ENCODE assay signal across 19 cellular contexts in genomic region chr3:55617385-55617784, GRCh38.
"Had no signal": no experiment of that assay in that cellular context is flagged by ENCODE, and none has a peak within 500 bp of the region (broad histone marks: within the 10 kb centered on the region; RNA-seq: fewer than 3 reads in every experiment).

No MANE protein-coding gene starts in this region.

- H3K27ac ChIP-seq: adrenal gland, coronary artery, esophagus squamous epithelium, gastrocnemius medialis, sigmoid colon, stomach, testis had no signal

- H3K9me3 ChIP-seq: adrenal gland, esophagus squamous epithelium, gastrocnemius medialis, sigmoid colon, stomach, testis had no signal

- ATAC-seq: activated T-cell treated with anti-CD3 and anti-CD28 coated beads, Interleukin-2, amount 50 U/mL, for 4 hours; gastrocnemius medialis; left cardiac atrium; stimulated activated memory B cell treated with anti-CD40 and anti-IgM and Interleukin-4, amounts not matched to agents 10 μg/mL and 1 μg/mL and 100 μg/mL, for 72 hours had no signal

- H3K27me3 ChIP-seq: adrenal gland, esophagus squamous epithelium, gastrocnemius medialis, sigmoid colon, stomach, testis had no signal

- H3K4me3 ChIP-seq: adrenal gland, coronary artery, esophagus squamous epithelium, gastrocnemius medialis, sigmoid colon, smooth muscle cell, stomach, testis had no signal

- H3K36me3 ChIP-seq: adrenal gland, esophagus squamous epithelium, gastrocnemius medialis, sigmoid colon, stomach had no signal

- DNase-seq: activated B cell treated with CpG ODN at 0.5 μM for 24 hours; activated CD4-positive, alpha-beta T cell treated with anti-CD3 and anti-CD28 coated beads for 4 hours; activated CD4-positive, alpha-beta T cell treated with anti-CD3 and anti-CD28 coated beads, Interleukin-2, amount 50 U/mL, for 48 hours; activated CD8-positive, alpha-beta memory T cell treated with anti-CD3 and anti-CD28 coated beads, Interleukin-2, amount 50 U/mL, for 48 hours; activated naive CD4-positive, alpha-beta T cell; activated T-cell treated with anti-CD3 and anti-CD28 coated beads, Interleukin-2, amount 50 U/mL, for 4 hours; adrenal gland; esophagus squamous epithelium; gastrocnemius medialis; left cardiac atrium; naive B cell; sigmoid colon; stimulated activated CD4-positive, alpha-beta T cell treated with anti-CD3 and anti-CD28 coated beads, Interleukin-15, amount 100 ng/mL, for 24 hours; stomach; T-helper 1 cell; testis had no signal

- H3K4me2 ChIP-seq: smooth muscle cell had no signal

- H3K4me1 ChIP-seq: gastrocnemius medialis, stomach had no signal
